ENCODE assay signal across 8 cellular contexts in genomic region chrX:53421772-53422090, GRCh38.
DNase-seq lines count a peak whose midpoint lies in the region; ATAC-seq and TF ChIP-seq lines count a peak whose summit lies in the region.

No MANE protein-coding gene starts in this region.

- H3K36me3 ChIP-seq in muscle layer of colon (ENCODE audit: insufficient read depth, low read length): no peaks in the 10 kb centered on the region

- peak overlapping the region; percentile 32 for H3K9ac ChIP-seq in muscle layer of colon (ENCODE audit: low read length)

- no peaks in the 10 kb centered on the region for H3K9me3 ChIP-seq in muscle layer of colon (ENCODE audit: low read length)

- H3K4me1 Mint-ChIP-seq in central memory CD8-positive, alpha-beta T cell: peaks cover 31% of the 10 kb centered on the region

- DNase-seq in GM12864 (ENCODE audit: low read depth) (no peak), NCI-H1105 treated with DMSO at 0.1 percent for 48 hours (lab: John Stamatoyannopoulos, UW) (peak; percentile 37), NCI-H524 (lab: John Stamatoyannopoulos, UW) (no peak), dedifferentiated amniotic fluid mesenchymal stem cell (ENCODE audit: extremely low spot score) (no peak), inferior parietal cortex (ENCODE audit: extremely low spot score) (no peak)
- no peak for DNase-seq in central memory CD8-positive, alpha-beta T cell (ENCODE audit: low spot score in 2 of 2)

- no peaks in the 10 kb centered on the region for H3K27me3 ChIP-seq in muscle layer of colon (ENCODE audit: control insufficient read depth in 1 of 2, insufficient read depth in 2 of 2, low read length in 2 of 2)

- H3K4me3 Mint-ChIP-seq in central memory CD8-positive, alpha-beta T cell: peak overlapping the region; percentile 92

- H3K27ac ChIP-seq in muscle layer of colon (ENCODE audit: low read depth, low read length): peak overlapping the region; percentile 97

- H3K9me3 Mint-ChIP-seq in central memory CD8-positive, alpha-beta T cell: no peaks in the 10 kb centered on the region

- H3K4me1 ChIP-seq in muscle layer of colon (ENCODE audit: insufficient read depth, low read length): peaks cover 13% of the 10 kb centered on the region

- peak overlapping the region; percentile 100 for H3K27ac Mint-ChIP-seq in central memory CD8-positive, alpha-beta T cell (ENCODE audit: low read depth)

- H3K36me3 Mint-ChIP-seq in central memory CD8-positive, alpha-beta T cell (ENCODE audit: insufficient read depth): peaks cover 21% of the 10 kb centered on the region

- no peaks in the 10 kb centered on the region for H3K27me3 Mint-ChIP-seq in central memory CD8-positive, alpha-beta T cell

- H3K4me3 ChIP-seq in GM12864 (ENCODE audit: low read depth, low read length) (peak overlapping the region; percentile 88), muscle layer of colon (ENCODE audit: low read depth in 1 of 2, low read length in 2 of 2) (peak overlapping the region; percentile 76 to 90)

- ATAC-seq in GM21717 (IDR thresholded peaks at IDR 0.05; ENCODE audit: unreplicated experiment): peak; percentile 20
- ATAC-seq in central memory CD8-positive, alpha-beta T cell (replicated peaks; ENCODE audit: extremely low read depth, poor library complexity, severe bottlenecking): peak; percentile 38

- TF ChIP-seq CTCF in GM12864 (IDR thresholded peaks at IDR 0.05; ENCODE audit: low read depth, low read length, missing control alignments): no peak
